ENCODE assay signal across 37 cellular contexts in genomic region chrX:107167163-107167921, GRCh38. TPM values are rescaled to one million over a fixed set of nuclear protein-coding genes. Genes with fewer than 3 reads are reported as not detected.
"Had no signal": no experiment of that assay in that cellular context is flagged by ENCODE, and none has a peak within 500 bp of the region (broad histone marks: within the 10 kb centered on the region; RNA-seq: fewer than 3 reads in every experiment).

No MANE protein-coding gene starts in this region.

- H3K4me3 Mint-ChIP-seq: activated B cell treated with CpG ODN at 0.5 μM for 24 hours; activated CD8-positive, alpha-beta T cell treated with anti-CD3 and anti-CD28 coated beads for 36 hours; activated naive CD8-positive, alpha-beta T cell; activated T-cell treated with anti-CD3 and anti-CD28 coated beads, Interleukin-2, amount 50 U/mL, for 4 hours; activated T-helper 17 cell treated with anti-CD3 and anti-CD28 coated beads, Interleukin-2, amount 50 U/mL, for 72 hours; T-helper 17 cell; T-helper 2 cell treated with Interferon-gamma antibody and Interleukin-4, amounts not matched to agents 5 μg/mL and 100 μg/mL, for 36 hours had no signal

- H3K27me3 ChIP-seq: body of pancreas, cardiac muscle cell, esophagus muscularis mucosa, foreskin keratinocyte had no signal

- H3K36me3 ChIP-seq: cardiac muscle cell, esophagus muscularis mucosa, gastrocnemius medialis, heart left ventricle, WERI-Rb-1 had no signal

- FAIRE-seq: endometrium, endothelial cell of umbilical vein had no signal

- H3K27ac Mint-ChIP-seq: activated B cell treated with CpG ODN at 0.5 μM for 24 hours; activated CD8-positive, alpha-beta T cell treated with anti-CD3 and anti-CD28 coated beads for 36 hours; activated naive CD8-positive, alpha-beta T cell; activated T-helper 17 cell treated with anti-CD3 and anti-CD28 coated beads, Interleukin-2, amount 50 U/mL, for 72 hours; T-helper 17 cell; T-helper 2 cell treated with Interferon-gamma antibody and Interleukin-4, amounts not matched to agents 5 μg/mL and 100 μg/mL, for 36 hours had no signal

- H3K9me3 Mint-ChIP-seq: activated B cell treated with CpG ODN at 0.5 μM for 24 hours; activated CD8-positive, alpha-beta T cell treated with anti-CD3 and anti-CD28 coated beads for 36 hours; activated T-cell treated with anti-CD3 and anti-CD28 coated beads, Interleukin-2, amount 50 U/mL, for 4 hours; activated T-helper 17 cell treated with anti-CD3 and anti-CD28 coated beads, Interleukin-2, amount 50 U/mL, for 72 hours; T-helper 2 cell treated with Interferon-gamma antibody and Interleukin-4, amounts not matched to agents 5 μg/mL and 100 μg/mL, for 36 hours had no signal

- H3K4me1 ChIP-seq: body of pancreas, esophagus muscularis mucosa, foreskin keratinocyte, gastrocnemius medialis, heart left ventricle had no signal

- H3K36me3 Mint-ChIP-seq: activated naive CD8-positive, alpha-beta T cell had no signal

- H3K9me3 ChIP-seq: body of pancreas, esophagus muscularis mucosa, gastrocnemius medialis, heart left ventricle had no signal

- H3K27me3 Mint-ChIP-seq: activated B cell treated with CpG ODN at 0.5 μM for 24 hours; activated CD8-positive, alpha-beta T cell treated with anti-CD3 and anti-CD28 coated beads for 36 hours; activated naive CD8-positive, alpha-beta T cell; activated T-helper 17 cell treated with anti-CD3 and anti-CD28 coated beads, Interleukin-2, amount 50 U/mL, for 72 hours; T-helper 17 cell had no signal

- H3K27ac ChIP-seq: body of pancreas, cardiac muscle cell, coronary artery, esophagus muscularis mucosa, foreskin keratinocyte, gastrocnemius medialis, heart left ventricle, WERI-Rb-1 had no signal

- DNase-seq: activated B cell treated with CpG ODN at 0.5 μM for 24 hours; activated CD4-positive, alpha-beta T cell treated with anti-CD3 and anti-CD28 coated beads for 48 hours; activated CD4-positive, alpha-beta T cell treated with anti-CD3 and anti-CD28 coated beads, Interleukin-2, amount 50 U/mL, for 1 hour; activated CD4-positive, alpha-beta T cell treated with anti-CD3 and anti-CD28 coated beads, Interleukin-2, amount 50 U/mL, for 48 hours; activated CD8-positive, alpha-beta memory T cell treated with anti-CD3 and anti-CD28 coated beads for 24 hours; activated CD8-positive, alpha-beta T cell treated with anti-CD3 and anti-CD28 coated beads for 36 hours; activated effector memory CD4-positive, alpha-beta T cell treated with Interleukin-2 at 50 U/mL for 16 hours; activated gamma-delta T cell treated with Interleukin-2 at 50 U/mL for 16 hours; activated naive CD4-positive, alpha-beta T cell treated with anti-CD3 and anti-CD28 coated beads, Interleukin-2, amount 50 U/mL, for 16 hours; activated naive CD4-positive, alpha-beta T cell treated with Interleukin-2 at 50 U/mL for 16 hours; activated T-cell treated with anti-CD3 and anti-CD28 coated beads, Interleukin-2, amount 50 U/mL, for 4 hours; amniotic stem cell; anterior cingulate cortex; body of pancreas; central memory CD4-positive, alpha-beta T cell; cerebellar nuclear complex; dermis blood vessel endothelial cell; effector CD4-positive, alpha-beta T cell; foreskin keratinocyte; gastrocnemius medialis; glutamatergic neuron; heart left ventricle; T-helper 1 cell; T-helper 17 cell; T1000; WERI-Rb-1 had no signal

- H3K4me1 Mint-ChIP-seq: activated B cell treated with CpG ODN at 0.5 μM for 24 hours; activated T-helper 17 cell treated with anti-CD3 and anti-CD28 coated beads, Interleukin-2, amount 50 U/mL, for 72 hours; T-helper 17 cell had no signal

- H3K4me3 ChIP-seq: body of pancreas, cardiac muscle cell, coronary artery, esophagus muscularis mucosa, gastrocnemius medialis, heart left ventricle had no signal

- ATAC-seq: activated CD4-positive, CD25-positive, alpha-beta regulatory T cell treated with anti-CD3 and anti-CD28 coated beads, Interleukin-2, amount 50 U/mL, for 24 hours; activated CD8-positive, alpha-beta T cell treated with anti-CD3 and anti-CD28 coated beads for 36 hours; activated T-cell treated with anti-CD3 and anti-CD28 coated beads, Interleukin-2, amount 50 U/mL, for 4 hours; activated T-helper 17 cell treated with anti-CD3 and anti-CD28 coated beads, Interleukin-2, amount 50 U/mL, for 72 hours; body of pancreas; foreskin keratinocyte; gastrocnemius medialis; heart left ventricle; T-helper 17 cell had no signal

RNA-seq across cellular contexts. Expression of gene NUP62CL, which starts 38.9 kb away (rescaled TPM):
- total RNA-seq: dermis blood vessel endothelial cell, endothelial cell of umbilical vein, gastrocnemius medialis had no signal
- polyA plus RNA-seq: endothelial cell of umbilical vein had no signal

RNA-seq across cellular contexts. Expression of gene DNAAF6, which starts 39.1 kb away (rescaled TPM):
- total RNA-seq: activated B cell treated with CpG ODN at 0.5 μM for 24 hours; activated CD8-positive, alpha-beta T cell treated with anti-CD3 and anti-CD28 coated beads for 36 hours; activated T-cell treated with anti-CD3 and anti-CD28 coated beads, Interleukin-2, amount 50 U/mL, for 4 hours; activated T-helper 17 cell treated with anti-CD3 and anti-CD28 coated beads, Interleukin-2, amount 50 U/mL, for 72 hours; body of pancreas; dermis blood vessel endothelial cell; endothelial cell of umbilical vein; epithelial cell of proximal tubule; esophagus muscularis mucosa; foreskin keratinocyte; gastrocnemius medialis; heart left ventricle; T-helper 17 cell had no signal
- polyA plus RNA-seq: adipose tissue, cardiac muscle cell, endothelial cell of umbilical vein, foreskin keratinocyte, heart left ventricle had no signal
